ENCODE assay signal across 29 cellular contexts in the genomic region with DNA sequence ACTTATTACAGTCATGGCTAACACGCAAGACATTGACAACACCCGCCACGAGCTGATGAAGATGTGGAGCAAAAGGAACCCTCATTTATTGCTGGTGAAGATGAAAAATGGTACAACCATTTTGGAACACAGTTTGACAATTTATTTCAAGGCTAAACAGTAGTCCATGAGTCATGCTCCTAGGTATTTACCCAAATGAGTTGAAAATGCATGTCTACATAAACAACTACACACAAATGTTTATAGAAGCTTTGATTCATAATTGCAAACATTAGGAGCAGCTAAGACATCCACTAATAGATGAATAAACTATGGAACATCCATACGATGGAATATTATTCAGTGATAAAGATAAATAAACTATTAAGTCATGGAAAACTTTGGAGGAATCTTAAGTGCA.
"Had no signal": no experiment of that assay in that cellular context is flagged by ENCODE, and none has a peak within 500 bp of the region (broad histone marks: within the 10 kb centered on the region; RNA-seq: fewer than 3 reads in every experiment).

No MANE protein-coding gene starts in this region.

- H3K36me3 ChIP-seq: left lung, lower lobe of right lung, neural progenitor cell, neutrophil, ovary, right atrium auricular region, right lobe of liver, stomach, thyroid gland, transverse colon, upper lobe of left lung, vagina had no signal

- H3K9me3 ChIP-seq: left lung, lower lobe of right lung, neutrophil, ovary, right atrium auricular region, right lobe of liver, stomach, testis, thyroid gland, transverse colon, upper lobe of left lung, vagina had no signal

- H3K4me2 ChIP-seq: neural progenitor cell had no signal

- FAIRE-seq: islet of Langerhans, kidney had no signal

- H3K4me3 ChIP-seq: left lung, lower lobe of right lung, neural progenitor cell, ovary, right atrium auricular region, right lobe of liver, stomach, testis, thyroid gland, transverse colon, upper lobe of left lung, vagina had no signal

- DNase-seq: hypothalamus; immature natural killer cell; kidney; left colon; left lung; lower lobe of right lung; mammary epithelial cell; mesendoderm; naive B cell; natural killer cell; nephron progenitor cell; ovary; right lobe of liver; stimulated activated CD4-positive, alpha-beta T cell treated with anti-CD3 and anti-CD28 coated beads, Interleukin-12 subunit alpha, Interleukin-12 subunit beta, amount 100 ng/mL, for 4 hours; stimulated activated CD4-positive, alpha-beta T cell treated with anti-CD3 and anti-CD28 coated beads, Interleukin-15, amount 100 ng/mL, for 24 hours; stimulated activated CD4-positive, alpha-beta T cell treated with anti-CD3 and anti-CD28 coated beads, Interleukin-2, amount 100 ng/mL, for 24 hours; stimulated activated CD4-positive, alpha-beta T cell treated with anti-CD3 and anti-CD28 coated beads, Interleukin-4, amount 100 ng/mL, for 1 hour; stimulated activated naive B cell treated with anti-CD40 and anti-IgM and Interleukin-4, amounts not matched to agents 10 μg/mL and 1 μg/mL and 100 μg/mL, for 72 hours; stimulated activated naive CD8-positive, alpha-beta T cell treated with anti-CD3 and anti-CD28 coated beads, Interleukin-15, Interleukin-2, amounts not matched to agents 100 U/mL and 50 U/mL, for 24 hours; stomach; testis; thyroid gland; transverse colon; upper lobe of left lung had no signal

- H3K27me3 ChIP-seq: left lung, neural progenitor cell, neutrophil, ovary, right atrium auricular region, right lobe of liver, stomach, testis, thyroid gland, transverse colon, upper lobe of left lung, vagina had no signal

- H3K4me1 ChIP-seq: left lung, right atrium auricular region, right lobe of liver, testis, thyroid gland, upper lobe of left lung, vagina had no signal

- H2AFZ ChIP-seq: neural progenitor cell had no signal

- H3K9ac ChIP-seq: neural progenitor cell had no signal

- H3K27ac ChIP-seq: left lung, lower lobe of right lung, neural progenitor cell, neutrophil, ovary, right atrium auricular region, right lobe of liver, stomach, testis, thyroid gland, transverse colon, upper lobe of left lung, vagina had no signal

- ATAC-seq: left colon; left lung; lower lobe of right lung; natural killer cell; right lobe of liver; stimulated activated naive B cell treated with anti-CD40 and anti-IgM and Interleukin-4, amounts not matched to agents 10 μg/mL and 1 μg/mL and 100 μg/mL, for 72 hours; stimulated activated naive CD8-positive, alpha-beta T cell treated with anti-CD3 and anti-CD28 coated beads, Interleukin-15, Interleukin-2, amounts not matched to agents 100 U/mL and 50 U/mL, for 24 hours had no signal
